23 cellular contexts compared by ENCODE assay signal in genomic region chr13:106072014-106072413, GRCh38.
DNase-seq lines count a peak whose midpoint lies in the region; ATAC-seq, FAIRE-seq and TF ChIP-seq lines count a peak whose summit lies in the region.
"Had no signal": no experiment of that assay in that cellular context is flagged by ENCODE, and none has a peak within 500 bp of the region (broad histone marks: within the 10 kb centered on the region; RNA-seq: fewer than 3 reads in every experiment).

No MANE protein-coding gene starts in this region.

- DNase-seq in SK-N-SH (no peak), fibroblast of pulmonary artery (ENCODE audit: low read depth) (peak; percentile 6), small intestine (peak; percentile 23), mucosa of gallbladder (ENCODE audit: low spot score) (no peak)
- DNase-seq in activated CD4-positive, alpha-beta memory T cell treated with anti-CD3 and anti-CD28 coated beads, Interleukin-2, amount 10 ng/mL, durations not matched to agents 7 days and 5 days, result no peak
- DNase-seq: AML-193; Caco-2; Calu3; CD4-positive, alpha-beta T cell; CD8-positive, alpha-beta T cell; DND-41; EL; GDM1 had no signal

- no peak for TF ChIP-seq CTCF in SK-N-SH (IDR thresholded peaks at IDR 0.05)
- TF ChIP-seq CTCF in fibroblast of pulmonary artery (IDR thresholded peaks at IDR 0.05; ENCODE audit: low read length, missing control alignments), result no peak

- H3K4me3 ChIP-seq in SK-N-SH (ENCODE audit: low read depth in 2 of 2, low read length in 1 of 2), result no peak overlapping the region
- H3K4me3 ChIP-seq in fibroblast of pulmonary artery (replicated peaks; ENCODE audit: low read depth, low read length), result no peak overlapping the region
- no peak overlapping the region for H3K4me3 ChIP-seq in small intestine (ENCODE audit: low read depth in 1 of 2, low read length in 2 of 2)
- H3K4me3 ChIP-seq: A549; BLaER1 treated with 17β-estradiol and CSF1 and Interleukin-3, amounts not matched to agents 10 nM and 100 nM; GM12878 had no signal

- no peak overlapping the region for H3K4me2 ChIP-seq in SK-N-SH
- H3K4me2 ChIP-seq: A549; BLaER1 treated with 17β-estradiol and CSF1 and Interleukin-3, amounts not matched to agents 10 nM and 100 nM had no signal

- no peak for TF ChIP-seq RAD21 in SK-N-SH (IDR thresholded peaks at IDR 0.05; ENCODE audit: low read length)

- H3K27ac Mint-ChIP-seq in activated CD4-positive, alpha-beta memory T cell treated with anti-CD3 and anti-CD28 coated beads, Interleukin-2, amount 10 ng/mL, durations not matched to agents 7 days and 5 days, result no peak overlapping the region
- H3K27ac Mint-ChIP-seq: B cell; CD4-positive, alpha-beta T cell; CD8-positive, alpha-beta T cell had no signal

- H3K27ac ChIP-seq in SK-N-SH (ENCODE audit: low read depth in 2 of 2, low read length in 1 of 2) (no peak overlapping the region), small intestine (ENCODE audit: low read depth in 1 of 2, low read length in 1 of 2) (no peak overlapping the region)
- H3K27ac ChIP-seq: 22Rv1; A549; BLaER1 treated with 17β-estradiol and CSF1 and Interleukin-3, amounts not matched to agents 10 nM and 100 nM; C4-2B had no signal

- no peaks in the 10 kb centered on the region for H3F3A ChIP-seq in SK-N-SH (replicated peaks; ENCODE audit: insufficient read depth)

- H3K9ac ChIP-seq in SK-N-SH, result no peak overlapping the region
- H3K9ac ChIP-seq: BLaER1 treated with 17β-estradiol and CSF1 and Interleukin-3, amounts not matched to agents 10 nM and 100 nM had no signal

- no peaks in the 10 kb centered on the region for H3K9me2 ChIP-seq in SK-N-SH

- no peak for FAIRE-seq in small intestine (lab: Jason Lieb, UNC)
- FAIRE-seq: A549, D721Med, GM12878, GM12892, GM18507 had no signal

- CTCF ChIA-PET in SK-N-SH (lab: Yijun Ruan, JAX), result no interaction called here
- CTCF ChIA-PET in activated CD4-positive, alpha-beta memory T cell treated with anti-CD3 and anti-CD28 coated beads, Interleukin-2, amount 10 ng/mL, durations not matched to agents 7 days and 5 days (lab: Charles Lee), result no interaction called here

- H3K36me3 Mint-ChIP-seq in activated CD4-positive, alpha-beta memory T cell treated with anti-CD3 and anti-CD28 coated beads, Interleukin-2, amount 10 ng/mL, durations not matched to agents 7 days and 5 days (ENCODE audit: low read depth), result no peaks in the 10 kb centered on the region
- H3K36me3 Mint-ChIP-seq: CD8-positive, alpha-beta T cell had no signal

- H3K4me1 Mint-ChIP-seq in activated CD4-positive, alpha-beta memory T cell treated with anti-CD3 and anti-CD28 coated beads, Interleukin-2, amount 10 ng/mL, durations not matched to agents 7 days and 5 days, result no peaks in the 10 kb centered on the region
- H3K4me1 Mint-ChIP-seq: B cell had no signal

- peaks cover 8% of the 10 kb centered on the region for H3K9me3 Mint-ChIP-seq in activated CD4-positive, alpha-beta memory T cell treated with anti-CD3 and anti-CD28 coated beads, Interleukin-2, amount 10 ng/mL, durations not matched to agents 7 days and 5 days
- H3K9me3 Mint-ChIP-seq: CD4-positive, alpha-beta T cell; CD8-positive, alpha-beta T cell had no signal

- H3K9me3 ChIP-seq in SK-N-SH (no peaks in the 10 kb centered on the region), small intestine (ENCODE audit: control insufficient read depth, low read depth) (no peaks in the 10 kb centered on the region)
- H3K9me3 ChIP-seq: A549; BLaER1 treated with 17β-estradiol and CSF1 and Interleukin-3, amounts not matched to agents 10 nM and 100 nM; Caco-2 had no signal

- H3K27me3 Mint-ChIP-seq in activated CD4-positive, alpha-beta memory T cell treated with anti-CD3 and anti-CD28 coated beads, Interleukin-2, amount 10 ng/mL, durations not matched to agents 7 days and 5 days, result no peaks in the 10 kb centered on the region
- H3K27me3 Mint-ChIP-seq: B cell had no signal

- no peaks in the 10 kb centered on the region for H3K27me3 ChIP-seq in SK-N-SH (ENCODE audit: insufficient read depth)
- no peaks in the 10 kb centered on the region for H3K27me3 ChIP-seq in small intestine (ENCODE audit: control insufficient read depth in 2 of 2, insufficient read depth in 2 of 2, low read length in 2 of 2)
- H3K27me3 ChIP-seq: BLaER1 treated with 17β-estradiol and CSF1 and Interleukin-3, amounts not matched to agents 10 nM and 100 nM had no signal

- POLR2A ChIA-PET in SK-N-SH (lab: Yijun Ruan, JAX), result no interaction called here
- POLR2A ChIA-PET in activated CD4-positive, alpha-beta memory T cell treated with anti-CD3 and anti-CD28 coated beads, Interleukin-2, amount 10 ng/mL, durations not matched to agents 7 days and 5 days (lab: Charles Lee), result no interaction called here

- WGBS in SK-N-SH (ENCODE audit: low lambda C conversion rate), result 89% methylated on average over 1 of the region's 1 CpG
- WGBS in small intestine, 3 donors, result 91 to 94% (median 94%) methylated on average over 1 of the region's 1 CpG

- no peak for TF ChIP-seq EP300 in SK-N-SH (IDR thresholded peaks at IDR 0.05; ENCODE audit: borderline replicate concordance in 1 of 2, low read depth in 1 of 2, low read length in 1 of 2)

- no peak overlapping the region for H2AFZ ChIP-seq in SK-N-SH (ENCODE audit: low read depth)

- H3K4me1 ChIP-seq in SK-N-SH (ENCODE audit: control insufficient read depth in 1 of 2, insufficient read depth in 2 of 2, low read depth in 1 of 2, low read length in 1 of 2) (no peaks in the 10 kb centered on the region; a peak in 1 of 4 replicates), small intestine (ENCODE audit: control insufficient read depth in 2 of 2, insufficient read depth in 1 of 2, low read depth in 1 of 2, low read length in 1 of 2) (peaks cover 0 to 4% of the 10 kb centered on the region in 2 donors)
- H3K4me1 ChIP-seq: A549 had no signal

- no peak overlapping the region for H3K4me3 Mint-ChIP-seq in activated CD4-positive, alpha-beta memory T cell treated with anti-CD3 and anti-CD28 coated beads, Interleukin-2, amount 10 ng/mL, durations not matched to agents 7 days and 5 days
- H3K4me3 Mint-ChIP-seq: B cell; CD4-positive, alpha-beta T cell; CD8-positive, alpha-beta T cell had no signal

- ATAC-seq in SK-N-SH treated with all-trans-retinoic acid at 6 μM for 48 hours, result no peak
- ATAC-seq: A549; CD8-positive, alpha-beta T cell; GM12878 had no signal

- no peaks in the 10 kb centered on the region for H3K79me2 ChIP-seq in SK-N-SH (ENCODE audit: insufficient read depth)

- H4K20me1 ChIP-seq in SK-N-SH (ENCODE audit: insufficient read depth), result no peaks in the 10 kb centered on the region
- H4K20me1 ChIP-seq: BLaER1 treated with 17β-estradiol and CSF1 and Interleukin-3, amounts not matched to agents 10 nM and 100 nM had no signal

- H3K36me3 ChIP-seq in SK-N-SH (replicated peaks in 1 of 2; ENCODE audit: control insufficient read depth in 1 of 2, insufficient read depth in 2 of 2, low read length in 1 of 2), result no peaks in the 10 kb centered on the region
- no peaks in the 10 kb centered on the region for H3K36me3 ChIP-seq in small intestine (ENCODE audit: control insufficient read depth in 2 of 2, insufficient read depth in 2 of 2, low read length in 2 of 2)
- H3K36me3 ChIP-seq: BLaER1 treated with 17β-estradiol and CSF1 and Interleukin-3, amounts not matched to agents 10 nM and 100 nM had no signal

TF ChIP-seq in SK-N-SH, 30 proteins besides CTCF, POLR2A, EP300 and RAD21 (continues in another document):
- TF ChIP-seq MAX (IDR thresholded peaks at IDR 0.05; ENCODE audit: low read depth), result no peak
- no peak for TF ChIP-seq RCOR1 (IDR thresholded peaks at IDR 0.05; ENCODE audit: low read length)
- TF ChIP-seq RXRA (IDR thresholded peaks at IDR 0.05; ENCODE audit: borderline replicate concordance, low read depth), result no peak
- TF ChIP-seq GABPA (IDR thresholded peaks at IDR 0.05; ENCODE audit: low read depth), result no peak

TF ChIP-seq in SK-N-SH treated with all-trans-retinoic acid at 6 μM for 48 hours, 23 proteins besides CTCF, POLR2A, EP300 and RAD21:
- TF ChIP-seq ZC3H10 (CRISPR knock-in tag; IDR thresholded peaks at IDR 0.05), result no peak
- TF ChIP-seq CSRNP3 (CRISPR knock-in tag; IDR thresholded peaks at IDR 0.05), result no peak
- TF ChIP-seq CSDC2 (CRISPR knock-in tag; IDR thresholded peaks at IDR 0.05), result no peak
- TF ChIP-seq OSR1 (CRISPR knock-in tag; IDR thresholded peaks at IDR 0.05), result no peak
- TF ChIP-seq SNAI2 (CRISPR knock-in tag; IDR thresholded peaks at IDR 0.05), result no peak
- no peak for TF ChIP-seq TOX (CRISPR knock-in tag; IDR thresholded peaks at IDR 0.05; ENCODE audit: borderline replicate concordance)
- no peak for TF ChIP-seq PPARA (CRISPR knock-in tag; IDR thresholded peaks at IDR 0.05; ENCODE audit: borderline replicate concordance)
- TF ChIP-seq CREB5 (CRISPR knock-in tag; IDR thresholded peaks at IDR 0.05; ENCODE audit: low read depth), result no peak
- TF ChIP-seq ZNF565 (CRISPR knock-in tag; conservative IDR thresholded peaks at IDR 0.05; ENCODE audit: low read depth), result no peak
- no peak for TF ChIP-seq GLIS3 (CRISPR knock-in tag; IDR thresholded peaks at IDR 0.05)
- TF ChIP-seq TCF4 (CRISPR knock-in tag; IDR thresholded peaks at IDR 0.05; ENCODE audit: borderline replicate concordance), result no peak
- TF ChIP-seq ISL1 (CRISPR knock-in tag; IDR thresholded peaks at IDR 0.05), result no peak
TF ChIP-seq in SK-N-SH treated with all-trans-retinoic acid at 6 μM for 48 hours: peak in this region for 0.

Comparison
In these comparisons a context has a peak if more than half of its experiments do, and no peak if none do; other contexts are left out.
1. DNase-seq: peak in fibroblast of pulmonary artery (single experiment) and small intestine (single experiment); none in SK-N-SH (single experiment), activated CD4-positive, alpha-beta memory T cell treated with anti-CD3 and anti-CD28 coated beads, Interleukin-2, amount 10 ng/mL, durations not matched to agents 7 days and 5 days (single experiment) and mucosa of gallbladder (single experiment).